ENCODE assay signal across 28 cellular contexts in the genomic region with DNA sequence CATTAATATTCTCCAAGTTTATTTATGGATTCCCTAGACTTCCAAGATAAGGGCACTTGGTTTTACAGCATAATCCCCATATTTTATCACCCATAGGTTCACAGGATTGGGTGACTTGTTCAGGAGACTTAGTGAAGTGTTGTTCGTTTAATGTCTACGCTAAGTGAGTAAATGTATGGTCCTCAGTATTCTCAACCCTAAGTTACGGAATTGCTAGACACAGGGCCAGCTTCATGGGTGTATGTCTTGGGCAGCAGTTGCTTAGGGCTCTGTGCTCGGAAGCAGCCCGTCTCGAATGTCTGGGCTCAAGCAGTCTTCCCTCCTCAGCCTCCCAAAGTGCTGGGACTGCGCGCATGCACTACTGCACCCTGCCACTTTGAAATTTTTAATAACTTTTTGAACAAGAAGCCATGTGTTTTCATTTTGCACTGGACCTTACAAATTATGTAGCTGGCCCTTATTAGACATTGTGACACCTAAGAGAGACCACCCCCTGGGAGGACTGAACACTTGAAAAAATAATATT.
DNase-seq lines count a peak whose midpoint lies in the region; ATAC-seq and TF ChIP-seq lines count a peak whose summit lies in the region.
"Had no signal": no experiment of that assay in that cellular context is flagged by ENCODE, and none has a peak within 500 bp of the region (broad histone marks: within the 10 kb centered on the region; RNA-seq: fewer than 3 reads in every experiment).

No MANE protein-coding gene starts in this region.

- no peaks in the 10 kb centered on the region for H4K20me1 ChIP-seq in KMS-11 (ENCODE audit: insufficient read depth)

- no peaks in the 10 kb centered on the region for H3K9me3 Mint-ChIP-seq in activated T-cell treated with anti-CD3 and anti-CD28 coated beads, Interleukin-2, amount 50 U/mL, for 72 hours
- no peaks in the 10 kb centered on the region for H3K9me3 Mint-ChIP-seq in activated CD8-positive, alpha-beta T cell treated with anti-CD3 and anti-CD28 coated beads for 36 hours
- no peaks in the 10 kb centered on the region for H3K9me3 Mint-ChIP-seq in stimulated activated memory B cell treated with anti-CD40 and anti-IgM and Interleukin-4, amounts not matched to agents 10 μg/mL and 1 μg/mL and 100 μg/mL, for 72 hours
- H3K9me3 Mint-ChIP-seq in glutamatergic neuron (ENCODE audit: unreplicated experiment), result no peaks in the 10 kb centered on the region
- H3K9me3 Mint-ChIP-seq: CD8-positive, alpha-beta T cell; H9; stimulated activated naive CD8-positive, alpha-beta T cell treated with anti-CD3 and anti-CD28 coated beads, Interleukin-15, Interleukin-2, amounts not matched to agents 100 ng/mL and 50 ng/mL, for 24 hours had no signal

- no peaks in the 10 kb centered on the region for H3K27me3 ChIP-seq in KMS-11 (ENCODE audit: insufficient read depth, low read depth)
- H3K27me3 ChIP-seq: ascending aorta, gastroesophageal sphincter, hepatocyte, right lobe of liver, spleen, uterus had no signal

- H2AFZ ChIP-seq in KMS-11 (ENCODE audit: low read depth), result peak overlapping the region; percentile 68; the same call in 1 of the 2 replicates
- H2AFZ ChIP-seq: hepatocyte had no signal

- peak overlapping the region in 1 of 2 donors; percentile 71 for H3K4me3 Mint-ChIP-seq in activated T-cell treated with anti-CD3 and anti-CD28 coated beads, Interleukin-2, amount 50 U/mL, for 72 hours
- no peak overlapping the region for H3K4me3 Mint-ChIP-seq in activated CD8-positive, alpha-beta T cell treated with anti-CD3 and anti-CD28 coated beads for 36 hours
- H3K4me3 Mint-ChIP-seq in stimulated activated memory B cell treated with anti-CD40 and anti-IgM and Interleukin-4, amounts not matched to agents 10 μg/mL and 1 μg/mL and 100 μg/mL, for 72 hours, result no peak overlapping the region
- no peak overlapping the region for H3K4me3 Mint-ChIP-seq in glutamatergic neuron (ENCODE audit: unreplicated experiment)
- H3K4me3 Mint-ChIP-seq: H9; stimulated activated naive CD8-positive, alpha-beta T cell treated with anti-CD3 and anti-CD28 coated beads, Interleukin-15, Interleukin-2, amounts not matched to agents 100 ng/mL and 50 ng/mL, for 24 hours had no signal

- H3K27ac ChIP-seq in KMS-11, result peak overlapping the region; percentile 87
- H3K27ac ChIP-seq: ascending aorta, gastroesophageal sphincter, hepatocyte, right lobe of liver, spleen, thoracic aorta, uterus had no signal

- DNase-seq in activated T-cell treated with anti-CD3 and anti-CD28 coated beads, Interleukin-2, amount 50 U/mL, for 72 hours, result no peak
- no peak for DNase-seq in activated T-cell treated with anti-CD3 and anti-CD28 coated beads, Interleukin-2, amount 50 U/mL, for 1 hour
- no peak for DNase-seq in activated CD8-positive, alpha-beta T cell treated with anti-CD3 and anti-CD28 coated beads for 36 hours
- DNase-seq in NCI-H146 treated with DMSO at 0.1 percent for 48 hours (lab: John Stamatoyannopoulos, UW; ENCODE audit: unreplicated experiment), result no peak
- no peak for DNase-seq in glutamatergic neuron
- no peak for DNase-seq in OCI-M1 (lab: John Stamatoyannopoulos, UW)
- DNase-seq: activated CD4-positive, alpha-beta T cell treated with anti-CD3 and anti-CD28 coated beads for 1 hour; AML-193; effector CD8-positive, alpha-beta T cell; H9; kidney glomerular epithelial cell; NCI-H146; NCI-H446; NCI-H774; right lobe of liver; SK-N-SH; spleen; uterus had no signal

- intact Hi-C loops in activated CD8-positive, alpha-beta T cell treated with anti-CD3 and anti-CD28 coated beads for 36 hours (cut with micrococcal nuclease), result no loop called here

- no peaks in the 10 kb centered on the region for H3K79me2 ChIP-seq in KMS-11 (ENCODE audit: insufficient read depth, low read depth)
- H3K79me2 ChIP-seq: hepatocyte had no signal

- TF ChIP-seq CTCF in KMS-11 (conservative IDR thresholded peaks at IDR 0.05; ENCODE audit: low read depth, low read length) (no peak), glutamatergic neuron (IDR thresholded peaks at IDR 0.05; ENCODE audit: partially characterized antibody, unreplicated experiment) (no peak)
- no peak for TF ChIP-seq CTCF in activated CD8-positive, alpha-beta T cell treated with anti-CD3 and anti-CD28 coated beads for 36 hours (IDR thresholded peaks at IDR 0.05)

- peaks cover 31% of the 10 kb centered on the region for H3K4me1 ChIP-seq in KMS-11 (ENCODE audit: low read depth, poor library complexity, severe bottlenecking)
- H3K4me1 ChIP-seq: ascending aorta, uterus had no signal

- H3K36me3 ChIP-seq in KMS-11 (ENCODE audit: insufficient read depth), result no peaks in the 10 kb centered on the region
- H3K36me3 ChIP-seq: ascending aorta, gastroesophageal sphincter, right lobe of liver, spleen, thoracic aorta, uterus had no signal

- peaks cover 0 to 2% of the 10 kb centered on the region in 2 donors for H3K36me3 Mint-ChIP-seq in activated T-cell treated with anti-CD3 and anti-CD28 coated beads, Interleukin-2, amount 50 U/mL, for 72 hours (ENCODE audit: insufficient read depth in 2 of 2)
- no peaks in the 10 kb centered on the region for H3K36me3 Mint-ChIP-seq in activated CD8-positive, alpha-beta T cell treated with anti-CD3 and anti-CD28 coated beads for 36 hours (ENCODE audit: low read depth)
- H3K36me3 Mint-ChIP-seq in stimulated activated memory B cell treated with anti-CD40 and anti-IgM and Interleukin-4, amounts not matched to agents 10 μg/mL and 1 μg/mL and 100 μg/mL, for 72 hours, result no peaks in the 10 kb centered on the region
- no peaks in the 10 kb centered on the region for H3K36me3 Mint-ChIP-seq in glutamatergic neuron (ENCODE audit: unreplicated experiment)
- H3K36me3 Mint-ChIP-seq: CD8-positive, alpha-beta T cell had no signal

- peak overlapping the region; percentile 38 for H3K27ac Mint-ChIP-seq in activated T-cell treated with anti-CD3 and anti-CD28 coated beads, Interleukin-2, amount 50 U/mL, for 72 hours
- H3K27ac Mint-ChIP-seq in activated CD8-positive, alpha-beta T cell treated with anti-CD3 and anti-CD28 coated beads for 36 hours, result peak overlapping the region; percentile 84
- H3K27ac Mint-ChIP-seq in stimulated activated memory B cell treated with anti-CD40 and anti-IgM and Interleukin-4, amounts not matched to agents 10 μg/mL and 1 μg/mL and 100 μg/mL, for 72 hours, result peak overlapping the region; percentile 78
- H3K27ac Mint-ChIP-seq in glutamatergic neuron (ENCODE audit: unreplicated experiment), result no peak overlapping the region
- H3K27ac Mint-ChIP-seq: progenitor cell of endocrine pancreas had no signal

- CTCF ChIA-PET in activated CD8-positive, alpha-beta T cell treated with anti-CD3 and anti-CD28 coated beads for 36 hours (lab: Charles Lee), result interaction anchor here (1.2 to 1.6 kb wide), 3 partner anchors 10 to 231 kb away, joined by 4 read pairs; no protein-coding TSS in a partner anchor

- H3K4me1 Mint-ChIP-seq in activated T-cell treated with anti-CD3 and anti-CD28 coated beads, Interleukin-2, amount 50 U/mL, for 72 hours (ENCODE audit: low read depth), result peaks cover 60% of the 10 kb centered on the region
- peaks cover 35% of the 10 kb centered on the region for H3K4me1 Mint-ChIP-seq in activated CD8-positive, alpha-beta T cell treated with anti-CD3 and anti-CD28 coated beads for 36 hours (ENCODE audit: low read depth)
- H3K4me1 Mint-ChIP-seq in stimulated activated memory B cell treated with anti-CD40 and anti-IgM and Interleukin-4, amounts not matched to agents 10 μg/mL and 1 μg/mL and 100 μg/mL, for 72 hours, result peaks cover 17% of the 10 kb centered on the region
- H3K4me1 Mint-ChIP-seq in glutamatergic neuron (ENCODE audit: low read depth, unreplicated experiment), result no peaks in the 10 kb centered on the region

- H3K4me3 ChIP-seq in KMS-11 (IDR thresholded peaks at IDR 0.05; ENCODE audit: insufficient read depth, low read depth, low read length), result no peak overlapping the region
- H3K4me3 ChIP-seq: ascending aorta, gastroesophageal sphincter, hepatocyte, right lobe of liver, spleen, thoracic aorta, uterus had no signal

- H3K9ac ChIP-seq in KMS-11, result no peak overlapping the region
- H3K9ac ChIP-seq: SK-N-SH had no signal

- H3K27me3 Mint-ChIP-seq in activated T-cell treated with anti-CD3 and anti-CD28 coated beads, Interleukin-2, amount 50 U/mL, for 72 hours (ENCODE audit: low read depth), result no peaks in the 10 kb centered on the region
- H3K27me3 Mint-ChIP-seq in activated CD8-positive, alpha-beta T cell treated with anti-CD3 and anti-CD28 coated beads for 36 hours, result no peaks in the 10 kb centered on the region
- no peaks in the 10 kb centered on the region for H3K27me3 Mint-ChIP-seq in stimulated activated memory B cell treated with anti-CD40 and anti-IgM and Interleukin-4, amounts not matched to agents 10 μg/mL and 1 μg/mL and 100 μg/mL, for 72 hours
- H3K27me3 Mint-ChIP-seq in glutamatergic neuron (ENCODE audit: unreplicated experiment), result no peaks in the 10 kb centered on the region
- H3K27me3 Mint-ChIP-seq: progenitor cell of endocrine pancreas; stimulated activated naive CD8-positive, alpha-beta T cell treated with anti-CD3 and anti-CD28 coated beads, Interleukin-15, Interleukin-2, amounts not matched to agents 100 ng/mL and 50 ng/mL, for 24 hours had no signal

- POLR2A ChIA-PET in activated CD8-positive, alpha-beta T cell treated with anti-CD3 and anti-CD28 coated beads for 36 hours (lab: Charles Lee), result interaction anchor here (0.6 to 1.2 kb wide), 3 partner anchors 24 to 37 kb away, joined by 3 to 6 read pairs (median 3); no protein-coding TSS in a partner anchor

- ATAC-seq in activated T-cell treated with anti-CD3 and anti-CD28 coated beads, Interleukin-2, amount 50 U/mL, for 72 hours (replicated peaks in 1 of 2), result no peak
- ATAC-seq in activated CD8-positive, alpha-beta T cell treated with anti-CD3 and anti-CD28 coated beads for 36 hours, result no peak
- ATAC-seq in stimulated activated memory B cell treated with anti-CD40 and anti-IgM and Interleukin-4, amounts not matched to agents 10 μg/mL and 1 μg/mL and 100 μg/mL, for 72 hours, result no peak
- ATAC-seq: gastroesophageal sphincter, HepG2 had no signal

- H3K4me2 ChIP-seq in KMS-11, result peak overlapping the region; percentile 55; the same call in 1 of the 2 replicates
- H3K4me2 ChIP-seq: hepatocyte, SK-N-SH had no signal
